In genomic region chr9:109118802-109119438, GRCh38 we compare ENCODE assay signal across 8 cellular contexts. TPM values are rescaled to one million over a fixed set of nuclear protein-coding genes. Genes with fewer than 3 reads are reported as not detected.
DNase-seq lines count a peak whose midpoint lies in the region; ATAC-seq and TF ChIP-seq lines count a peak whose summit lies in the region.

No MANE protein-coding gene starts in this region.

- intact Hi-C loops in PC-9 (cut with micrococcal nuclease; ENCODE audit: unreplicated experiment) (loop anchor here (1.0 to 5.0 kb wide), 4 partner anchors 21 to 198 kb away; no protein-coding TSS in a partner anchor), aorta (cut with DNase I) (loop anchor here in 1 of 2 donors (1.0 to 5.0 kb wide), 2 partner anchors 107 to 185 kb away; partner anchors contain the start of genes ABITRAM, CTNNAL1 and ELP1)

- 0 to 1% methylated on average over 29 of the region's 29 CpGs for WGBS in aorta, 2 donors

- peak overlapping the region; percentile 95 for H3K4me3 ChIP-seq in GM12875 (ENCODE audit: low read depth, low read length)
- peak overlapping the region; percentile 81 for H3K4me3 ChIP-seq in PC-9
- H3K4me3 ChIP-seq in duodenal mucosa (ENCODE audit: low read depth in 1 of 2, low read length in 2 of 2): peak overlapping the region; percentile 92 to 93
- peak overlapping the region; percentile 92 for H3K4me3 ChIP-seq in mononuclear cell (ENCODE audit: low read length)
- H3K4me3 ChIP-seq in aorta (ENCODE audit: low read length in 2 of 2): peak overlapping the region; percentile 67 to 93

- peaks cover 20% of the 10 kb centered on the region for H4K20me1 ChIP-seq in PC-9 (ENCODE audit: insufficient read depth)

- CTCF ChIA-PET in PC-9 (lab: Charles Lee): interaction anchor here (0.6 kb wide), 1 partner anchor 349 kb away, joined by 3 read pairs; no protein-coding TSS in a partner anchor

- peak overlapping the region; percentile 84 to 88 for H3K9ac ChIP-seq in duodenal mucosa (ENCODE audit: low read depth in 1 of 2, low read length in 2 of 2)

- H3F3A ChIP-seq in PC-9 (ENCODE audit: insufficient read depth, low read depth): peaks cover 7% of the 10 kb centered on the region; the same call in 1 of the 2 replicates

- POLR2A ChIA-PET in PC-9 (lab: Charles Lee; ENCODE audit: unreplicated experiment): interaction anchor here (0.5 to 0.6 kb wide), 4 partner anchors 7 to 334 kb away, joined by 3 to 14 read pairs (median 4); no protein-coding TSS in a partner anchor

- no peaks in the 10 kb centered on the region; the same call in 1 of the 2 replicates for H3K9me2 ChIP-seq in PC-9 (ENCODE audit: insufficient read depth)

- H3K27ac ChIP-seq in PC-9 (peak overlapping the region; percentile 38), duodenal mucosa (ENCODE audit: low read depth, low read length) (peak overlapping the region; percentile 90), aorta (ENCODE audit: low read depth in 1 of 2, low read length in 2 of 2) (peak overlapping the region in 1 of 2 donors; percentile 71)

- DNase-seq in PC-9 (peak in 1 of 2 experiments; percentile 44), aorta (no peak), NCI-H2029 treated with DMSO at 0.1 percent for 48 hours (lab: John Stamatoyannopoulos, UW) (no peak), GM13977 (ENCODE audit: low spot score) (no peak)

- TF ChIP-seq CTCF in GM12875 (IDR thresholded peaks at IDR 0.05; ENCODE audit: borderline replicate concordance, insufficient read depth, low read depth, low read length) (no peak), PC-9 (conservative IDR thresholded peaks at IDR 0.05) (no peak), GM13977 (IDR thresholded peaks at IDR 0.05; ENCODE audit: extremely low read depth, insufficient read depth, missing control alignments) (no peak)

- in situ Hi-C loops in GM13977 (cut with MboI; ENCODE audit: low pct_unique_long_range_greater_than_20kb, low sequenced_read_pairs, unreplicated experiment): no loop called here

- H3K79me2 ChIP-seq in PC-9 (ENCODE audit: low read depth): peaks cover 59% of the 10 kb centered on the region

- H3K4me1 ChIP-seq in PC-9 (replicated peaks; ENCODE audit: insufficient read depth) (peaks cover 42% of the 10 kb centered on the region), duodenal mucosa (ENCODE audit: control insufficient read depth in 1 of 2, insufficient read depth in 2 of 2, low read length in 2 of 2) (peaks cover 19 to 23% of the 10 kb centered on the region in 2 donors), mononuclear cell (ENCODE audit: insufficient read depth, low read length) (peaks cover 60% of the 10 kb centered on the region), aorta (ENCODE audit: control insufficient read depth in 1 of 2, insufficient read depth in 2 of 2, low read length in 2 of 2) (peaks cover 4 to 6% of the 10 kb centered on the region in 2 donors)

- ATAC-seq in aorta (ENCODE audit: low FRiP score) (no peak), HG02938 (IDR thresholded peaks at IDR 0.05; ENCODE audit: unreplicated experiment) (no peak)

- peak overlapping the region; percentile 85 for H3K4me2 ChIP-seq in PC-9

- peak overlapping the region; percentile 89 for H2AFZ ChIP-seq in PC-9

- H3K9me3 ChIP-seq in PC-9 (ENCODE audit: insufficient read depth, low read depth) (no peaks in the 10 kb centered on the region), duodenal mucosa (ENCODE audit: control insufficient read depth in 1 of 2, low read length in 2 of 2) (no peaks in the 10 kb centered on the region), mononuclear cell (ENCODE audit: low read depth, low read length) (no peaks in the 10 kb centered on the region), aorta (ENCODE audit: control insufficient read depth, low read length) (no peaks in the 10 kb centered on the region)

- no peaks in the 10 kb centered on the region for H3K27me3 ChIP-seq in PC-9 (ENCODE audit: insufficient read depth, low read depth)
- no peaks in the 10 kb centered on the region for H3K27me3 ChIP-seq in duodenal mucosa (ENCODE audit: control insufficient read depth in 1 of 2, insufficient read depth in 2 of 2, low read length in 2 of 2)
- no peaks in the 10 kb centered on the region for H3K27me3 ChIP-seq in mononuclear cell (ENCODE audit: insufficient read depth, low read length)
- H3K27me3 ChIP-seq in aorta (ENCODE audit: control insufficient read depth in 1 of 2, insufficient read depth in 2 of 2, low read length in 1 of 2): no peaks in the 10 kb centered on the region

- BruUV-seq in PC-9 (replicated peaks; lab: Mats Ljungman, UMichigan): TSS peak; percentile 31

- H3K36me3 ChIP-seq in PC-9 (ENCODE audit: low read depth): 0 out of 2 replicates have a peak, but pooled peaks cover 10% of the 10 kb centered on the region
- H3K36me3 ChIP-seq in duodenal mucosa (ENCODE audit: control insufficient read depth in 1 of 2, insufficient read depth in 2 of 2, low read length in 2 of 2): no peaks in the 10 kb centered on the region
- H3K36me3 ChIP-seq in aorta (ENCODE audit: control insufficient read depth in 1 of 2, insufficient read depth in 2 of 2, low read length in 1 of 2): no peaks in the 10 kb centered on the region

RNA-seq across cellular contexts. Expression of gene TMEM245, which starts 0.8 kb away (rescaled TPM):
- 58.7 and 60.3 TPM in 2 replicates for total RNA-seq in PC-9 (2021)
- 37.6 TPM for total RNA-seq in mononuclear cell
- 10 to 100 TPM; 49.4 to 60.1 TPM for total RNA-seq in aorta
- polyA plus RNA-seq in aorta: 10 to 100 TPM; 10.1 to 23.4 TPM

RNA-seq across cellular contexts. Expression of gene FRRS1L, which starts 48.1 kb away (rescaled TPM):
- total RNA-seq in PC-9 (2021) (not detected in 2 replicates), mononuclear cell (under 0.01 TPM), aorta (1 to 10 TPM in 1 of 2 donors, under 1 TPM in 1; 0.29 to 1.9 TPM)
- under 1 TPM in 1 of 2 donors, not detected in 1; under 0.01 TPM for polyA plus RNA-seq in aorta
